13 cellular contexts compared by ENCODE assay signal in the genomic region with DNA sequence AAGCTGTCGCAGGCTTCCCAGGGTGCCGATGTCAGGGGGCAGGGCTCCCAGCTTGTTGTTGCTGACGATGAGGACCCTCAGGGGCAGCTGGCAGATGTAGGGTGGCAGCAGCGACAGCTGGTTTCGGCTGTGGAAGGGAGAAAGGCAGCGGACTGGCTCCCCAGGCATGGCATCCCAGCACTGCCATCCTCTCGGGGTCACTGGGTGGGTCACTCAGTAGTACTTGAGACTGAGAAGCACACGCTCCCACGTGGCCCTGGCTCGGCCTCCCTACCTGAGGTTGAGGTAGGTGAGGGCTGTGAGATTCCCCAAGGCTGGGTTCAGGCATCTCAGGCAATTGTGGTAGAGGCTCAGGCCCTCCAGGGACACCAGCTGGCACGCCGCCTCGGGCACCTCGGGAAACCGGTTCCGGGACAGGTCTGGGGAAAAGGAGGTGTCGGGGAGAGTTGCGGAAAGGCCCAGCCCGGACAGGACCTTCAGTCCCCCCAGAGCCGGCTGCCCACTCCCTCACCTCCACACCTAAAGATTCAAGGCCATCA. TPM values are rescaled to one million over a fixed set of nuclear protein-coding genes. Genes with fewer than 3 reads are reported as not detected.
DNase-seq lines count a peak whose midpoint lies in the region; ATAC-seq and TF ChIP-seq lines count a peak whose summit lies in the region.
"Had no signal": no experiment of that assay in that cellular context is flagged by ENCODE, and none has a peak within 500 bp of the region (broad histone marks: within the 10 kb centered on the region; RNA-seq: fewer than 3 reads in every experiment).

No MANE protein-coding gene starts in this region.

- no peaks in the 10 kb centered on the region for H3K9me2 ChIP-seq in Loucy (replicated peaks; ENCODE audit: low read depth, low read length)

- peaks cover 11 to 21% (median 17%) of the 10 kb centered on the region in 4 donors for H3K4me1 Mint-ChIP-seq in CD4-positive, alpha-beta memory T cell
- peaks cover 26% of the 10 kb centered on the region for H3K4me1 Mint-ChIP-seq in endothelial cell (ENCODE audit: unreplicated experiment)

- peaks cover 58% of the 10 kb centered on the region for H3K79me2 ChIP-seq in Loucy (ENCODE audit: insufficient read depth, low read length)

- H3K27me3 ChIP-seq in CD4-positive, alpha-beta memory T cell (ENCODE audit: insufficient read depth, low read length): no peaks in the 10 kb centered on the region
- no peaks in the 10 kb centered on the region for H3K27me3 ChIP-seq in Loucy (ENCODE audit: insufficient read depth, low read length, poor library complexity, severe bottlenecking)
- H3K27me3 ChIP-seq in neutrophil: no peaks in the 10 kb centered on the region
- H3K27me3 ChIP-seq: adrenal gland had no signal

- H3K27ac Mint-ChIP-seq in CD4-positive, alpha-beta memory T cell: peak overlapping the region; percentile 86 to 99 (median 94)
- peak overlapping the region; percentile 42 for H3K27ac Mint-ChIP-seq in endothelial cell (ENCODE audit: unreplicated experiment)

- no peak for ATAC-seq in GM21529 (IDR thresholded peaks at IDR 0.05; ENCODE audit: unreplicated experiment)
- ATAC-seq: Panc1 had no signal

- peaks cover 0 to 2% (median 0%) of the 10 kb centered on the region in 8 donors for H3K9me3 Mint-ChIP-seq in CD4-positive, alpha-beta memory T cell
- no peaks in the 10 kb centered on the region for H3K9me3 Mint-ChIP-seq in endothelial cell (ENCODE audit: unreplicated experiment)

- peaks cover 46% of the 10 kb centered on the region for H3K4me1 ChIP-seq in CD4-positive, alpha-beta memory T cell (ENCODE audit: insufficient read depth, low read length)
- H3K4me1 ChIP-seq in Loucy (ENCODE audit: insufficient read depth, low read length, poor library complexity, severe bottlenecking): peaks cover 19% of the 10 kb centered on the region
- peaks cover 26 to 45% of the 10 kb centered on the region in 2 experiments for H3K4me1 ChIP-seq in neutrophil (ENCODE audit: control insufficient read depth in 1 of 2, insufficient read depth in 1 of 2, low read depth in 1 of 2, low read length in 1 of 2)

- H3K9ac ChIP-seq in Loucy (ENCODE audit: low read depth, low read length, poor library complexity, severe bottlenecking): peak overlapping the region; percentile 96

- no peak for DNase-seq in CD4-positive, alpha-beta memory T cell
- DNase-seq in endothelial cell (ENCODE audit: low spot score) (no peak), GM13976 (ENCODE audit: low spot score) (no peak), germinal center (ENCODE audit: low spot score) (no peak)
- no peak for DNase-seq in effector CD4-positive, alpha-beta T cell
- DNase-seq: nucleus accumbens; stimulated activated CD4-positive, alpha-beta T cell treated with anti-CD3 and anti-CD28 coated beads, Interleukin-2, amount 100 ng/mL, for 48 hours; WERI-Rb-1 had no signal

- in situ Hi-C loops in GM13976 (cut with MboI; ENCODE audit: low sequenced_read_pairs, unreplicated experiment): no loop called here

- H3K27me3 Mint-ChIP-seq in CD4-positive, alpha-beta memory T cell: no peaks in the 10 kb centered on the region
- peaks cover 19% of the 10 kb centered on the region for H3K27me3 Mint-ChIP-seq in endothelial cell (ENCODE audit: unreplicated experiment)

- intact Hi-C loops in CD4-positive, alpha-beta memory T cell (cut with micrococcal nuclease): no loop called here

- peak overlapping the region in 7 of 8 donors; percentile 27 to 99 (median 92) for H3K4me3 Mint-ChIP-seq in CD4-positive, alpha-beta memory T cell
- peak overlapping the region; percentile 65 for H3K4me3 Mint-ChIP-seq in endothelial cell (ENCODE audit: unreplicated experiment)

- peak overlapping the region; percentile 99 for H3K4me2 ChIP-seq in Loucy (ENCODE audit: low read depth, low read length, poor library complexity, severe bottlenecking)

- peaks cover 45% of the 10 kb centered on the region for H4K20me1 ChIP-seq in Loucy (ENCODE audit: insufficient read depth, low read length, poor library complexity, severe bottlenecking)

- no peaks in the 10 kb centered on the region for H3K9me3 ChIP-seq in CD4-positive, alpha-beta memory T cell (ENCODE audit: control insufficient read depth in 1 of 2, low read length in 2 of 2)
- no peaks in the 10 kb centered on the region for H3K9me3 ChIP-seq in Loucy (ENCODE audit: insufficient read depth, low read depth, low read length)
- no peaks in the 10 kb centered on the region for H3K9me3 ChIP-seq in neutrophil
- H3K9me3 ChIP-seq: adrenal gland had no signal

- H3K36me3 ChIP-seq in CD4-positive, alpha-beta memory T cell (ENCODE audit: insufficient read depth, low read length): peaks cover 51% of the 10 kb centered on the region
- peaks cover 50% of the 10 kb centered on the region; the same call in 1 of the 2 replicates for H3K36me3 ChIP-seq in Loucy (ENCODE audit: insufficient read depth, low read length)
- H3K36me3 ChIP-seq in neutrophil: peaks cover 55% of the 10 kb centered on the region

- peaks cover 8% of the 10 kb centered on the region; the same call in 1 of the 2 replicates for H3F3A ChIP-seq in Loucy (ENCODE audit: low read depth)

- TF ChIP-seq CTCF in Loucy (conservative IDR thresholded peaks at IDR 0.05; ENCODE audit: low read length): no peak
- TF ChIP-seq CTCF in endothelial cell (IDR thresholded peaks at IDR 0.05; ENCODE audit: unreplicated experiment): no peak
- TF ChIP-seq CTCF in neutrophil (IDR thresholded peaks at IDR 0.05): no peak
- TF ChIP-seq CTCF in GM13976 (IDR thresholded peaks at IDR 0.05; ENCODE audit: borderline replicate concordance, control extremely low read depth, extremely low read depth, insufficient read depth, missing control alignments): no peak

- CTCF ChIA-PET in CD4-positive, alpha-beta memory T cell (lab: Charles Lee; ENCODE audit: partially characterized antibody): interaction anchor here (0.8 to 12.0 kb wide), 4 partner anchors 18 to 270 kb away, joined by 3 to 266 read pairs (median 4); partner anchors contain the start of gene SLC12A9

- peak overlapping the region; percentile 79 for H3K27ac ChIP-seq in CD4-positive, alpha-beta memory T cell (ENCODE audit: low read depth, low read length)
- H3K27ac ChIP-seq in neutrophil: peak overlapping the region; percentile 95
- H3K27ac ChIP-seq: WERI-Rb-1 had no signal

- H3K36me3 Mint-ChIP-seq in CD4-positive, alpha-beta memory T cell: peaks cover 5 to 24% of the 10 kb centered on the region in 2 donors
- H3K36me3 Mint-ChIP-seq in endothelial cell (ENCODE audit: low read depth, unreplicated experiment): peaks cover 10% of the 10 kb centered on the region

- H2AFZ ChIP-seq in Loucy (ENCODE audit: low read length): no peak overlapping the region

- no peak overlapping the region for H3K4me3 ChIP-seq in CD4-positive, alpha-beta memory T cell (ENCODE audit: low read length in 2 of 2)
- peak overlapping the region; percentile 97 for H3K4me3 ChIP-seq in Loucy (ENCODE audit: low read length, poor library complexity, severe bottlenecking)
- H3K4me3 ChIP-seq in neutrophil (ENCODE audit: low read depth in 1 of 2, low read length in 1 of 2): peak overlapping the region; percentile 85 to 87
- H3K4me3 ChIP-seq: adrenal gland had no signal

- POLR2A ChIA-PET in CD4-positive, alpha-beta memory T cell (lab: Charles Lee; ENCODE audit: partially characterized antibody): interaction anchor here (0.6 to 11.4 kb wide), 9 partner anchors 13 to 482 kb away, joined by 3 to 307 read pairs (median 6); partner anchors contain the start of genes MEPCE, PCOLCE, POP7 and PPP1R35

RNA-seq across cellular contexts. Expression of gene LRCH4, which starts 3.8 kb away (rescaled TPM):
- 100 to 1,000 TPM; 392 to 412 TPM for total RNA-seq in CD4-positive, alpha-beta memory T cell
- polyA plus RNA-seq in CD4-positive, alpha-beta memory T cell: 100 to 1,000 TPM; 119 to 167 TPM
- 89.7 TPM for total RNA-seq in endothelial cell (ENCODE audit: unreplicated experiment)

RNA-seq across cellular contexts. Expression of gene FBXO24, which starts 4.0 kb away (rescaled TPM):
- 1 to 10 TPM; 1.6 to 2.1 TPM for total RNA-seq in CD4-positive, alpha-beta memory T cell
- under 1 TPM; 0.36 to 0.77 TPM for polyA plus RNA-seq in CD4-positive, alpha-beta memory T cell
- total RNA-seq in endothelial cell (ENCODE audit: unreplicated experiment): 1.3 TPM

RNA-seq across cellular contexts. Expression of gene SAP25, which starts 8.4 kb away (rescaled TPM):
- 100 to 1,000 TPM; 119 to 126 TPM for total RNA-seq in CD4-positive, alpha-beta memory T cell
- under 1 TPM in 1 of 2 donors, not detected in 1; 0.72 TPM for polyA plus RNA-seq in CD4-positive, alpha-beta memory T cell
- 2.6 TPM for total RNA-seq in endothelial cell (ENCODE audit: unreplicated experiment)

RNA-seq across cellular contexts. Expression of gene PCOLCE, which starts 20.1 kb away (rescaled TPM):
- 10 to 100 TPM in 1 of 2 experiments, 1 to 10 TPM in 1; 7.2 to 10.6 TPM for total RNA-seq in CD4-positive, alpha-beta memory T cell
- polyA plus RNA-seq in CD4-positive, alpha-beta memory T cell: 1 to 10 TPM; 1.3 to 1.6 TPM
- 4.4 TPM for total RNA-seq in endothelial cell (ENCODE audit: unreplicated experiment)

RNA-seq across cellular contexts. Expression of gene MOSPD3, which starts 30.2 kb away (rescaled TPM):
- 10 to 100 TPM; 13.4 to 15.6 TPM for total RNA-seq in CD4-positive, alpha-beta memory T cell
- 10 to 100 TPM; 24.6 to 32.1 TPM for polyA plus RNA-seq in CD4-positive, alpha-beta memory T cell
- 31.7 TPM for total RNA-seq in endothelial cell (ENCODE audit: unreplicated experiment)

Comparison
In these comparisons a context has a peak if more than half of its experiments do, and no peak if none do; other contexts are left out.
1. H3K4me3 ChIP-seq: peak in Loucy (single experiment) and neutrophil (2 of 2); none in CD4-positive, alpha-beta memory T cell (0 of 2).
2. RNA of gene SAP25, which starts 8.4 kb away (total RNA-seq): 119 to 126 TPM in CD4-positive, alpha-beta memory T cell; 2.6 TPM in endothelial cell (single experiment); every median in the first group is over 10 times any median in the second.